ENCODE assay signal across 8 cellular contexts in genomic region chr3:38136807-38137614, GRCh38. TPM values are rescaled to one million over a fixed set of nuclear protein-coding genes. Genes with fewer than 3 reads are reported as not detected.
DNase-seq lines count a peak whose midpoint lies in the region; ATAC-seq and TF ChIP-seq lines count a peak whose summit lies in the region.

ACAA1 (minus strand) TSS chr3:38137127; CDS start chr3:38137035, 92 bp downstream.

- H3K9ac ChIP-seq in fibroblast of lung (ENCODE audit: insufficient read depth, low read length): peak within 1 kb of the TSS; percentile 84

- H3K4me1 Mint-ChIP-seq in activated T-helper 2 cell treated with anti-CD3 and anti-CD28 coated beads, Interferon-gamma antibody, Interleukin-2, Interleukin-4, amounts not matched to agents 10 μg/mL and 5 μg/mL and 100 μg/mL, durations not matched to agents 14 hours and 24 hours and 36 hours (ENCODE audit: low read depth): peaks cover 50% of the 10 kb centered on the region
- peaks cover 42 to 84% (median 76%) of the 10 kb centered on the region in 4 donors for H3K4me1 Mint-ChIP-seq in naive thymus-derived CD8-positive, alpha-beta T cell

- POLR2A ChIA-PET in naive thymus-derived CD8-positive, alpha-beta T cell (lab: Charles Lee): interaction anchor here (0.7 to 7.5 kb wide), 14 partner anchors 9 to 1270 kb away, joined by 3 to 192 read pairs (median 4); partner anchors contain the start of genes DLEC1, EXOG, OXSR1 and RPSA

- peak within 1 kb of the TSS; percentile 85 for H3K4me3 Mint-ChIP-seq in activated T-helper 2 cell treated with anti-CD3 and anti-CD28 coated beads, Interferon-gamma antibody, Interleukin-2, Interleukin-4, amounts not matched to agents 10 μg/mL and 5 μg/mL and 100 μg/mL, durations not matched to agents 14 hours and 24 hours and 36 hours (ENCODE audit: low read depth)
- H3K4me3 Mint-ChIP-seq in naive thymus-derived CD8-positive, alpha-beta T cell: peak within 1 kb of the TSS; percentile 85 to 100 (median 96)

- no peak for TF ChIP-seq CTCF in RWPE2 (IDR thresholded peaks at IDR 0.05; ENCODE audit: poor library complexity, severe bottlenecking)
- TF ChIP-seq CTCF in fibroblast of lung (conservative IDR thresholded peaks at IDR 0.05 in 1 of 2, IDR thresholded peaks at IDR 0.05 in 1 of 2; ENCODE audit: low read depth in 1 of 2, low read length in 2 of 2): no peak

- no peaks in the 10 kb centered on the region for H3K27me3 Mint-ChIP-seq in activated T-helper 2 cell treated with anti-CD3 and anti-CD28 coated beads, Interferon-gamma antibody, Interleukin-2, Interleukin-4, amounts not matched to agents 10 μg/mL and 5 μg/mL and 100 μg/mL, durations not matched to agents 14 hours and 24 hours and 36 hours (ENCODE audit: low read depth)
- H3K27me3 Mint-ChIP-seq in naive thymus-derived CD8-positive, alpha-beta T cell: no peaks in the 10 kb centered on the region

- H3K4me2 ChIP-seq in fibroblast of lung (ENCODE audit: extremely low read depth, insufficient read depth, low read length): peak within 1 kb of the TSS; percentile 94

- H3K9me3 Mint-ChIP-seq in activated T-helper 2 cell treated with anti-CD3 and anti-CD28 coated beads, Interferon-gamma antibody, Interleukin-2, Interleukin-4, amounts not matched to agents 10 μg/mL and 5 μg/mL and 100 μg/mL, durations not matched to agents 14 hours and 24 hours and 36 hours: no peaks in the 10 kb centered on the region
- H3K9me3 Mint-ChIP-seq in naive thymus-derived CD8-positive, alpha-beta T cell: no peaks in the 10 kb centered on the region

- no peaks in the 10 kb centered on the region for H3K9me3 ChIP-seq in RWPE2 (ENCODE audit: severe bottlenecking)
- no peaks in the 10 kb centered on the region for H3K9me3 ChIP-seq in fibroblast of lung (ENCODE audit: control insufficient read depth, insufficient read depth, low read depth, low read length)

- H3K4me3 ChIP-seq in RWPE2 (ENCODE audit: severe bottlenecking): peak within 1 kb of the TSS; percentile 71
- H3K4me3 ChIP-seq in fibroblast of lung (replicated peaks in 1 of 4; ENCODE audit: control extremely low read depth in 1 of 4, insufficient read depth in 1 of 4, low read depth in 3 of 4, low read length in 4 of 4): peak within 1 kb of the TSS; percentile 77 to 87 (median 80)

- peaks cover 22% of the 10 kb centered on the region for H3K4me1 ChIP-seq in RWPE2 (ENCODE audit: insufficient read depth, poor library complexity, severe bottlenecking)
- H3K4me1 ChIP-seq in fibroblast of lung (ENCODE audit: control insufficient read depth, extremely low read depth, insufficient read depth, low read length): peaks cover 12% of the 10 kb centered on the region

- peak within 1 kb of the TSS; percentile 94 for H2AFZ ChIP-seq in fibroblast of lung (ENCODE audit: low read length)

- ATAC-seq in RWPE2 (ENCODE audit: low read depth): peak; percentile 91
- ATAC-seq in naive thymus-derived CD8-positive, alpha-beta T cell: peak; percentile 85 to 86

- peaks cover 18% of the 10 kb centered on the region for H3K79me2 ChIP-seq in fibroblast of lung (ENCODE audit: control insufficient read depth, insufficient read depth, low read length)

- DNase-seq in EH (ENCODE audit: low read depth) (peak; percentile 99), H4 (ENCODE audit: low spot score) (peak; percentile 95), LoVo (ENCODE audit: low spot score) (peak; percentile 98), RWPE2 (ENCODE audit: low spot score) (peak; percentile 99), fibroblast of lung (ENCODE audit: low read depth in 2 of 2) (peak; percentile 98 to 99)
- peak; percentile 96 for DNase-seq in activated T-helper 2 cell treated with anti-CD3 and anti-CD28 coated beads, Interferon-gamma antibody, Interleukin-2, Interleukin-4, amounts not matched to agents 10 μg/mL and 5 μg/mL and 100 μg/mL, durations not matched to agents 14 hours and 24 hours and 36 hours (ENCODE audit: low spot score)
- peak; percentile 90 to 99 (median 96) for DNase-seq in naive thymus-derived CD8-positive, alpha-beta T cell
- peak; percentile 89 to 97 (median 92) for DNase-seq in stimulated activated naive CD4-positive, alpha-beta T cell (lab: John Stamatoyannopoulos, UW)

- H3K36me3 Mint-ChIP-seq in activated T-helper 2 cell treated with anti-CD3 and anti-CD28 coated beads, Interferon-gamma antibody, Interleukin-2, Interleukin-4, amounts not matched to agents 10 μg/mL and 5 μg/mL and 100 μg/mL, durations not matched to agents 14 hours and 24 hours and 36 hours (ENCODE audit: low read depth): peaks cover 50% of the 10 kb centered on the region
- H3K36me3 Mint-ChIP-seq in naive thymus-derived CD8-positive, alpha-beta T cell: peaks cover 0 to 44% (median 0%) of the 10 kb centered on the region in 3 donors

- H3K27me3 ChIP-seq in RWPE2 (ENCODE audit: insufficient read depth, poor library complexity, severe bottlenecking): no peaks in the 10 kb centered on the region
- no peaks in the 10 kb centered on the region for H3K27me3 ChIP-seq in fibroblast of lung (ENCODE audit: control insufficient read depth, insufficient read depth, low read length)

- peak within 1 kb of the TSS; percentile 76 for H3K27ac ChIP-seq in RWPE2 (ENCODE audit: poor library complexity, severe bottlenecking)
- peak within 1 kb of the TSS; percentile 75 for H3K27ac ChIP-seq in fibroblast of lung (ENCODE audit: insufficient read depth, low read length)

- peak within 1 kb of the TSS; percentile 98 for H3K27ac Mint-ChIP-seq in activated T-helper 2 cell treated with anti-CD3 and anti-CD28 coated beads, Interferon-gamma antibody, Interleukin-2, Interleukin-4, amounts not matched to agents 10 μg/mL and 5 μg/mL and 100 μg/mL, durations not matched to agents 14 hours and 24 hours and 36 hours
- peak within 1 kb of the TSS; percentile 95 to 99 (median 98) for H3K27ac Mint-ChIP-seq in naive thymus-derived CD8-positive, alpha-beta T cell

- intact Hi-C loops in activated T-helper 2 cell treated with anti-CD3 and anti-CD28 coated beads, Interferon-gamma antibody, Interleukin-2, Interleukin-4, amounts not matched to agents 10 μg/mL and 5 μg/mL and 100 μg/mL, durations not matched to agents 14 hours and 24 hours and 36 hours (cut with micrococcal nuclease): loop anchor here (1.0 to 5.0 kb wide), 10 partner anchors 15 to 1145 kb away; partner anchors contain the start of genes EPM2AIP1, MLH1, OXSR1 and XYLB

- no peaks in the 10 kb centered on the region for H4K20me1 ChIP-seq in fibroblast of lung (ENCODE audit: control insufficient read depth, extremely low read depth, insufficient read depth, low read length)

- peaks cover 27% of the 10 kb centered on the region for H3K36me3 ChIP-seq in RWPE2 (ENCODE audit: low read depth)
- peaks cover 7% of the 10 kb centered on the region for H3K36me3 ChIP-seq in fibroblast of lung (ENCODE audit: control insufficient read depth, insufficient read depth, low read length)

RNA-seq across cellular contexts. Expression of gene ACAA1, which starts in this region (rescaled TPM):
- total RNA-seq in H4 (2014; rRNA removed; shearing (Covaris generic)): 2.5 and 5.7 TPM in 2 replicates
- 68.6 and 69.5 TPM in 2 replicates for total RNA-seq in activated T-helper 2 cell treated with anti-CD3 and anti-CD28 coated beads, Interferon-gamma antibody, Interleukin-2, Interleukin-4, amounts not matched to agents 10 μg/mL and 5 μg/mL and 100 μg/mL, durations not matched to agents 14 hours and 24 hours and 36 hours
- total RNA-seq in fibroblast of lung: 26.5 and 41.0 TPM in 2 replicates
- polyA plus RNA-seq in fibroblast of lung: 39.0 and 40.6 TPM in 2 replicates
- polyA plus RNA-seq in fibroblast of lung (2012): 42.3 and 43.0 TPM in 2 replicates
- polyA minus RNA-seq in fibroblast of lung (ENCODE audit: low replicate concordance): 41.0 and 57.1 TPM in 2 replicates
- total RNA-seq in naive thymus-derived CD8-positive, alpha-beta T cell: 10 to 100 TPM; 81.0 to 84.3 TPM
- polyA plus RNA-seq in naive thymus-derived CD8-positive, alpha-beta T cell: 10 to 100 TPM; 53.5 to 64.8 (median 55.6) TPM

Comparison
In these comparisons a context has a peak if more than half of its experiments do, and no peak if none do; other contexts are left out.
1. Peak in every context shown above with its lines: DNase-seq, ATAC-seq, H3K4me3 ChIP-seq and H3K27ac ChIP-seq.